Comparison of ENCODE assay signal across 1 cellular context in genomic region chr1:15192916-15193550, GRCh38.
TF ChIP-seq lines count a peak whose summit lies in the region.

No MANE protein-coding gene starts in this region.

TF ChIP-seq in H1, 55 proteins besides CTCF, POLR2A, EP300 and RAD21 (continued from another document):
- TF ChIP-seq FOSL1 (IDR thresholded peaks at IDR 0.05; ENCODE audit: insufficient read depth, low read depth, low read length) (no peak), RNF2 (IDR thresholded peaks at IDR 0.05; ENCODE audit: borderline replicate concordance, low read depth, low read length, missing control alignments, poor library complexity, severe bottlenecking) (no peak), RBBP5 (IDR thresholded peaks at IDR 0.05; ENCODE audit: borderline replicate concordance, low read depth, low read length) (no peak), SP2 (IDR thresholded peaks at IDR 0.05; ENCODE audit: low read length) (no peak), CREB1 (IDR thresholded peaks at IDR 0.05) (no peak)
